ENCODE assay signal across 16 cellular contexts in the genomic region with DNA sequence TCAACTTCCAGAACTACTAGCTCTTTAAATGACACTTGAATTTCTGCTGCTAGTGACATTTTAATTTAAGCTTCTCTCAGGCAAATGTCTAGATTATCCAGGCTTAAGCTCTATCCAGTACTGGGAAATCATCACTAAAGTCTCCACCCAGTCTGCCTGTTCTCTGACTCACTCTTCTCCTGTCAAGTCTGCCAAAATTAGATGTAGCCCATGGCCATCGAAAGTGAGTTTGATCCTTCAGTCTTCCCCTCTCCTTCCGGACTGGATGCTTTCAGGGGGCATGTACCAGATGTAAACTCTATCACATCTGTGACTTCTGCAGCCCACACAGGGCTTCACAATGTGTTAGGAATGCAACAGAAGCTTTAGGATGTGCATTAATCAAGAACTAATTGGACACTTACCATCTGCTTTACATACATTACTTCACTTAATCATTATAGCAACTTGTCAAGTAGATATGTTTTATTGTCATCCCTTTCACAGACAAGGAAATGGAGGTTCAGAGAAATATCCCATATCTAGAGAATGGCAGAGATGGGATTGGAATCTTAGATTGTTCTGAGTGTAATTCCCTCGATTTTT. TPM values are rescaled to one million over a fixed set of nuclear protein-coding genes. Genes with fewer than 3 reads are reported as not detected.
DNase-seq lines count a peak whose midpoint lies in the region; ATAC-seq and TF ChIP-seq lines count a peak whose summit lies in the region.
"Had no signal": no experiment of that assay in that cellular context is flagged by ENCODE, and none has a peak within 500 bp of the region (broad histone marks: within the 10 kb centered on the region; RNA-seq: fewer than 3 reads in every experiment).

No MANE protein-coding gene starts in this region.

- H3K27ac Mint-ChIP-seq in stimulated activated naive CD8-positive, alpha-beta T cell treated with anti-CD3 and anti-CD28 coated beads, Interleukin-15, amount 100 ng/mL, for 72 hours: no peak overlapping the region
- H3K27ac Mint-ChIP-seq in activated T-cell treated with anti-CD3 and anti-CD28 coated beads, Interleukin-2, amount 50 U/mL, for 72 hours: no peak overlapping the region
- H3K27ac Mint-ChIP-seq: memory B cell had no signal

- peaks cover 0 to 1% of the 10 kb centered on the region in 2 donors for H3K36me3 Mint-ChIP-seq in activated T-cell treated with anti-CD3 and anti-CD28 coated beads, Interleukin-2, amount 50 U/mL, for 72 hours (ENCODE audit: insufficient read depth in 2 of 2)
- H3K36me3 Mint-ChIP-seq: memory B cell had no signal

- H3K4me1 Mint-ChIP-seq in stimulated activated naive CD8-positive, alpha-beta T cell treated with anti-CD3 and anti-CD28 coated beads, Interleukin-15, amount 100 ng/mL, for 72 hours: no peaks in the 10 kb centered on the region
- H3K4me1 Mint-ChIP-seq in activated T-cell treated with anti-CD3 and anti-CD28 coated beads, Interleukin-2, amount 50 U/mL, for 72 hours (ENCODE audit: low read depth): no peaks in the 10 kb centered on the region
- H3K4me1 Mint-ChIP-seq: memory B cell had no signal

- no peak overlapping the region for H3K4me3 Mint-ChIP-seq in stimulated activated naive CD8-positive, alpha-beta T cell treated with anti-CD3 and anti-CD28 coated beads, Interleukin-15, amount 100 ng/mL, for 72 hours
- H3K4me3 Mint-ChIP-seq in activated T-cell treated with anti-CD3 and anti-CD28 coated beads, Interleukin-2, amount 50 U/mL, for 72 hours: no peak overlapping the region
- H3K4me3 Mint-ChIP-seq: memory B cell had no signal

- WGBS in heart left ventricle, 4 donors: 55 to 65% (median 61%) methylated on average over 3 of the region's 3 CpGs

- TF ChIP-seq CTCF in heart left ventricle (IDR thresholded peaks at IDR 0.05) (no peak), left ventricle myocardium inferior (IDR thresholded peaks at IDR 0.05; ENCODE audit: borderline replicate concordance) (no peak), RWPE2 (IDR thresholded peaks at IDR 0.05; ENCODE audit: poor library complexity, severe bottlenecking) (no peak), fibroblast of mammary gland (conservative IDR thresholded peaks at IDR 0.05; ENCODE audit: control insufficient read depth, insufficient read depth, low read depth, low read length) (no peak), tibial artery (IDR thresholded peaks at IDR 0.05) (no peak)

- ATAC-seq in heart left ventricle (peak in 3 of 4 donors; percentile 52 to 94 (median 85)), RWPE2 (ENCODE audit: low read depth) (peak; percentile 83), HG02970 (IDR thresholded peaks at IDR 0.05; ENCODE audit: low FRiP score, unreplicated experiment) (no peak)
- ATAC-seq in stimulated activated naive CD8-positive, alpha-beta T cell treated with anti-CD3 and anti-CD28 coated beads, Interleukin-15, amount 100 ng/mL, for 72 hours: no peak
- no peak for ATAC-seq in activated T-cell treated with anti-CD3 and anti-CD28 coated beads, Interleukin-2, amount 50 U/mL, for 72 hours (replicated peaks in 1 of 2)
- ATAC-seq: pancreas, upper lobe of right lung had no signal

- H3K9me3 ChIP-seq in heart left ventricle (peaks cover 0 to 13% (median 0%) of the 10 kb centered on the region in 12 donors), left ventricle myocardium inferior (replicated peaks) (peaks cover 7% of the 10 kb centered on the region), RWPE2 (ENCODE audit: severe bottlenecking) (no peaks in the 10 kb centered on the region), tibial artery (no peaks in the 10 kb centered on the region)
- H3K9me3 ChIP-seq: adrenal gland, pancreas, upper lobe of right lung had no signal

- peak overlapping the region in 2 of 12 donors; percentile 2 to 28 for H3K27ac ChIP-seq in heart left ventricle
- H3K27ac ChIP-seq in left ventricle myocardium inferior (replicated peaks): no peak overlapping the region
- H3K27ac ChIP-seq in RWPE2 (ENCODE audit: poor library complexity, severe bottlenecking): no peak overlapping the region
- H3K27ac ChIP-seq in tibial artery: peak overlapping the region; percentile 65 to 67
- H3K27ac ChIP-seq: adrenal gland, pancreas, upper lobe of right lung had no signal

- H3K9me3 Mint-ChIP-seq in stimulated activated naive CD8-positive, alpha-beta T cell treated with anti-CD3 and anti-CD28 coated beads, Interleukin-15, amount 100 ng/mL, for 72 hours: peaks cover 0 to 10% of the 10 kb centered on the region in 2 donors
- peaks cover 0 to 3% of the 10 kb centered on the region in 2 donors for H3K9me3 Mint-ChIP-seq in activated T-cell treated with anti-CD3 and anti-CD28 coated beads, Interleukin-2, amount 50 U/mL, for 72 hours
- H3K9me3 Mint-ChIP-seq: memory B cell had no signal

- peaks cover 5% of the 10 kb centered on the region for H3K27me3 Mint-ChIP-seq in stimulated activated naive CD8-positive, alpha-beta T cell treated with anti-CD3 and anti-CD28 coated beads, Interleukin-15, amount 100 ng/mL, for 72 hours
- peaks cover 4% of the 10 kb centered on the region for H3K27me3 Mint-ChIP-seq in activated T-cell treated with anti-CD3 and anti-CD28 coated beads, Interleukin-2, amount 50 U/mL, for 72 hours (ENCODE audit: low read depth)

- peaks cover 0 to 35% (median 8%) of the 10 kb centered on the region in 12 donors for H3K4me1 ChIP-seq in heart left ventricle
- H3K4me1 ChIP-seq in left ventricle myocardium inferior: peaks cover 22% of the 10 kb centered on the region
- peaks cover 5% of the 10 kb centered on the region for H3K4me1 ChIP-seq in RWPE2 (ENCODE audit: insufficient read depth, poor library complexity, severe bottlenecking)
- H3K4me1 ChIP-seq in tibial artery: peaks cover 0 to 57% (median 18%) of the 10 kb centered on the region in 4 donors
- H3K4me1 ChIP-seq: adrenal gland, pancreas, upper lobe of right lung had no signal

- no peaks in the 10 kb centered on the region for H3K27me3 ChIP-seq in heart left ventricle
- H3K27me3 ChIP-seq in left ventricle myocardium inferior (ENCODE audit: low read depth): no peaks in the 10 kb centered on the region
- H3K27me3 ChIP-seq in RWPE2 (ENCODE audit: insufficient read depth, poor library complexity, severe bottlenecking): no peaks in the 10 kb centered on the region
- H3K27me3 ChIP-seq in tibial artery: no peaks in the 10 kb centered on the region
- H3K27me3 ChIP-seq: adrenal gland, pancreas, upper lobe of right lung had no signal

- H3K4me3 ChIP-seq in heart left ventricle (no peak overlapping the region), left ventricle myocardium inferior (no peak overlapping the region), RWPE2 (ENCODE audit: severe bottlenecking) (no peak overlapping the region), fibroblast of mammary gland (ENCODE audit: control insufficient read depth, low read depth, low read length) (no peak overlapping the region), tibial artery (no peak overlapping the region)
- H3K4me3 ChIP-seq: adrenal gland, pancreas, upper lobe of right lung had no signal

- intact Hi-C loops in heart left ventricle (cut with DNase I) (no loop called here), left ventricle myocardium inferior (cut with micrococcal nuclease) (no loop called here), tibial artery (cut with DNase I; ENCODE audit: low total_unique reads) (no loop called here)

- H3K36me3 ChIP-seq in heart left ventricle (peaks cover 0 to 15% (median 0%) of the 10 kb centered on the region in 9 donors), left ventricle myocardium inferior (peaks cover 5% of the 10 kb centered on the region), RWPE2 (ENCODE audit: low read depth) (no peaks in the 10 kb centered on the region), tibial artery (no peaks in the 10 kb centered on the region)
- H3K36me3 ChIP-seq: adrenal gland, pancreas, upper lobe of right lung had no signal

- DNase-seq in heart left ventricle: no peak
- DNase-seq in left ventricle myocardium inferior: no peak
- no peak for DNase-seq in RWPE2 (ENCODE audit: low spot score)
- DNase-seq in fibroblast of mammary gland (ENCODE audit: low read depth): peak; percentile 85
- DNase-seq in tibial artery: no peak
- no peak for DNase-seq in stimulated activated naive CD8-positive, alpha-beta T cell treated with anti-CD3 and anti-CD28 coated beads, Interleukin-15, amount 100 ng/mL, for 72 hours
- DNase-seq in activated T-cell treated with anti-CD3 and anti-CD28 coated beads, Interleukin-2, amount 50 U/mL, for 72 hours: no peak
- DNase-seq: activated T-cell treated with anti-CD3 and anti-CD28 coated beads, Interleukin-2, amount 50 U/mL, for 1 hour; adrenal gland; DMS79; H7; NCI-H1417 treated with DMSO at 0.1 percent for 48 hours; pancreas; upper lobe of right lung had no signal

- TF ChIP-seq POLR2A in heart left ventricle (IDR thresholded peaks at IDR 0.05): no peak

RNA-seq across cellular contexts. Expression of a gene that starts 12.3 kb away (rescaled TPM):
- total RNA-seq in heart left ventricle: 10 to 100 TPM; 26.6 to 51.5 (median 33.5) TPM
- 10 to 100 TPM; 11.3 to 24.1 TPM for polyA plus RNA-seq in heart left ventricle
- total RNA-seq in left ventricle myocardium inferior: 33.4 TPM
- 1 to 10 TPM; 2.1 to 2.5 TPM for total RNA-seq in activated T-cell treated with anti-CD3 and anti-CD28 coated beads, Interleukin-2, amount 50 U/mL, for 72 hours

Comparison
In these comparisons a context has a peak if more than half of its experiments do, and no peak if none do; other contexts are left out.
1. ATAC-seq: peak in heart left ventricle (3 of 4) and RWPE2 (single experiment); none in HG02970 (single experiment), stimulated activated naive CD8-positive, alpha-beta T cell treated with anti-CD3 and anti-CD28 coated beads, Interleukin-15, amount 100 ng/mL, for 72 hours (single experiment) and activated T-cell treated with anti-CD3 and anti-CD28 coated beads, Interleukin-2, amount 50 U/mL, for 72 hours (0 of 2).
2. H3K27ac ChIP-seq: peak in tibial artery (2 of 2); none in left ventricle myocardium inferior (single experiment) and RWPE2 (single experiment).